ENCODE assay signal across 36 cellular contexts in genomic region chr2:1403565-1403964, GRCh38. TPM values are rescaled to one million over a fixed set of nuclear protein-coding genes. Genes with fewer than 3 reads are reported as not detected.
"Had no signal": no experiment of that assay in that cellular context is flagged by ENCODE, and none has a peak within 500 bp of the region (broad histone marks: within the 10 kb centered on the region; RNA-seq: fewer than 3 reads in every experiment).

No MANE protein-coding gene starts in this region.

- H3K27me3 Mint-ChIP-seq: activated CD4-positive, alpha-beta memory T cell treated with anti-CD3 and anti-CD28 coated beads, Interleukin-2, amount 10 ng/mL, durations not matched to agents 7 days and 5 days; activated CD4-positive, alpha-beta T cell treated with anti-CD3 and anti-CD28 coated beads for 36 hours; activated CD4-positive, alpha-beta T cell treated with anti-CD3 and anti-CD28 coated beads, Interleukin-2, amount 10 ng/mL, durations not matched to agents 7 days and 5 days; activated CD8-positive, alpha-beta memory T cell treated with anti-CD3 and anti-CD28 coated beads, Interleukin-2, amount 10 ng/mL, durations not matched to agents 7 days and 5 days; activated naive CD8-positive, alpha-beta T cell treated with anti-CD3 and anti-CD28 coated beads for 36 hours; activated T-cell treated with anti-CD3 and anti-CD28 coated beads, Interleukin-2, amount 50 U/mL, for 24 hours had no signal

- H3K4me1 ChIP-seq: adrenal gland, body of pancreas, breast epithelium had no signal

- H3K27ac ChIP-seq: adrenal gland, body of pancreas, brain microvascular endothelial cell, breast epithelium, VCaP had no signal

- H3K36me3 Mint-ChIP-seq: activated CD8-positive, alpha-beta memory T cell treated with anti-CD3 and anti-CD28 coated beads, Interleukin-2, amount 10 ng/mL, durations not matched to agents 7 days and 5 days; activated naive CD8-positive, alpha-beta T cell treated with anti-CD3 and anti-CD28 coated beads for 36 hours; WTC11 had no signal

- H3K36me3 ChIP-seq: adrenal gland, brain microvascular endothelial cell, breast epithelium had no signal

- H3K9me3 ChIP-seq: adrenal gland, body of pancreas, breast epithelium had no signal

- H3K9me3 Mint-ChIP-seq: activated naive CD8-positive, alpha-beta T cell treated with anti-CD3 and anti-CD28 coated beads for 36 hours; activated T-cell treated with anti-CD3 and anti-CD28 coated beads, Interleukin-2, amount 50 U/mL, for 24 hours; T-helper 2 cell treated with Interferon-gamma antibody and Interleukin-4, amounts not matched to agents 5 μg/mL and 100 μg/mL, for 36 hours had no signal

- ATAC-seq: activated CD4-positive, alpha-beta T cell treated with anti-CD3 and anti-CD28 coated beads for 36 hours; activated CD4-positive, CD25-positive, alpha-beta regulatory T cell treated with anti-CD3 and anti-CD28 coated beads, Interleukin-2, amount 50 U/mL, for 24 hours; activated CD8-positive, alpha-beta memory T cell treated with anti-CD3 and anti-CD28 coated beads, Interleukin-2, amount 10 ng/mL, durations not matched to agents 7 days and 5 days; activated CD8-positive, alpha-beta T cell treated with anti-CD3 and anti-CD28 coated beads, Interleukin-2, amount 10 ng/mL, durations not matched to agents 7 days and 5 days; activated naive CD4-positive, alpha-beta T cell treated with anti-CD3 and anti-CD28 coated beads, Interleukin-2, amount 50 U/mL, for 72 hours; body of pancreas; WTC11 had no signal

- H3K27me3 ChIP-seq: adrenal gland, body of pancreas, brain microvascular endothelial cell, breast epithelium had no signal

- H3K4me1 Mint-ChIP-seq: activated CD4-positive, alpha-beta memory T cell treated with anti-CD3 and anti-CD28 coated beads, Interleukin-2, amount 10 ng/mL, durations not matched to agents 7 days and 5 days had no signal

- H3K27ac Mint-ChIP-seq: activated CD4-positive, alpha-beta memory T cell treated with anti-CD3 and anti-CD28 coated beads, Interleukin-2, amount 10 ng/mL, durations not matched to agents 7 days and 5 days; activated CD4-positive, alpha-beta T cell treated with anti-CD3 and anti-CD28 coated beads for 36 hours; activated CD4-positive, alpha-beta T cell treated with anti-CD3 and anti-CD28 coated beads, Interleukin-2, amount 10 ng/mL, durations not matched to agents 7 days and 5 days; activated CD8-positive, alpha-beta memory T cell treated with anti-CD3 and anti-CD28 coated beads, Interleukin-2, amount 10 ng/mL, durations not matched to agents 7 days and 5 days; activated CD8-positive, alpha-beta T cell treated with anti-CD3 and anti-CD28 coated beads, Interleukin-2, amount 10 ng/mL, durations not matched to agents 7 days and 5 days; activated naive CD4-positive, alpha-beta T cell treated with anti-CD3 and anti-CD28 coated beads, Interleukin-2, amount 50 U/mL, for 72 hours; activated naive CD8-positive, alpha-beta T cell treated with anti-CD3 and anti-CD28 coated beads for 36 hours; activated T-cell treated with anti-CD3 and anti-CD28 coated beads, Interleukin-2, amount 50 U/mL, for 24 hours; activated T-helper 2 cell treated with anti-CD3 and anti-CD28 coated beads, Interferon-gamma antibody, Interleukin-2, Interleukin-4, amounts not matched to agents 10 μg/mL and 5 μg/mL and 100 μg/mL, durations not matched to agents 14 hours and 24 hours and 36 hours; T-helper 1 cell treated with Interleukin-12 subunit alpha and Interleukin-12 subunit beta and Interleukin-4 antibody, amounts not matched to agents 30 μg/mL and 1 μg/mL, for 36 hours; T-helper 2 cell treated with Interferon-gamma antibody and Interleukin-4, amounts not matched to agents 5 μg/mL and 100 μg/mL, for 36 hours; WTC11 had no signal

- DNase-seq: activated CD4-positive, alpha-beta memory T cell treated with anti-CD3 and anti-CD28 coated beads, Interleukin-2, amount 10 ng/mL, durations not matched to agents 7 days and 5 days; activated CD4-positive, alpha-beta T cell treated with anti-CD3 and anti-CD28 coated beads for 1 hour; activated CD4-positive, alpha-beta T cell treated with anti-CD3 and anti-CD28 coated beads for 36 hours; activated CD4-positive, alpha-beta T cell treated with anti-CD3 and anti-CD28 coated beads for 48 hours; activated CD4-positive, alpha-beta T cell treated with anti-CD3 and anti-CD28 coated beads, Interleukin-2, amount 10 ng/mL, durations not matched to agents 7 days and 5 days; activated CD4-positive, alpha-beta T cell treated with anti-CD3 and anti-CD28 coated beads, Interleukin-2, amount 50 U/mL, for 48 hours; activated CD4-positive, CD25-positive, alpha-beta regulatory T cell; activated CD8-positive, alpha-beta memory T cell treated with anti-CD3 and anti-CD28 coated beads for 24 hours; activated CD8-positive, alpha-beta memory T cell treated with anti-CD3 and anti-CD28 coated beads, Interleukin-2, amount 10 ng/mL, durations not matched to agents 7 days and 5 days; activated CD8-positive, alpha-beta memory T cell treated with anti-CD3 and anti-CD28 coated beads, Interleukin-2, amount 50 U/mL, for 48 hours; activated CD8-positive, alpha-beta T cell treated with anti-CD3 and anti-CD28 coated beads, Interleukin-2, amount 10 ng/mL, durations not matched to agents 7 days and 5 days; activated effector memory CD4-positive, alpha-beta T cell treated with Interleukin-2 at 50 U/mL for 16 hours; activated gamma-delta T cell; activated naive CD4-positive, alpha-beta T cell treated with anti-CD3 and anti-CD28 coated beads, Interleukin-2, amount 50 U/mL, for 16 hours; activated naive CD4-positive, alpha-beta T cell treated with Interleukin-2 at 50 U/mL for 16 hours; activated naive CD8-positive, alpha-beta T cell treated with anti-CD3 and anti-CD28 coated beads for 36 hours; activated T-cell treated with anti-CD3 and anti-CD28 coated beads, Interleukin-2, amount 50 U/mL, for 24 hours; activated T-cell treated with anti-CD3 and anti-CD28 coated beads, Interleukin-2, amount 50 U/mL, for 48 hours; adrenal gland; amniotic stem cell; aorta; body of pancreas; brain microvascular endothelial cell; central memory CD4-positive, alpha-beta T cell; T-helper 1 cell; T-helper 2 cell; T-helper 9 cell had no signal

- H3K4me3 ChIP-seq: adrenal gland, body of pancreas, breast epithelium had no signal

- H3K4me3 Mint-ChIP-seq: activated CD4-positive, alpha-beta memory T cell treated with anti-CD3 and anti-CD28 coated beads, Interleukin-2, amount 10 ng/mL, durations not matched to agents 7 days and 5 days; activated CD4-positive, alpha-beta T cell treated with anti-CD3 and anti-CD28 coated beads for 36 hours; activated CD4-positive, alpha-beta T cell treated with anti-CD3 and anti-CD28 coated beads, Interleukin-2, amount 10 ng/mL, durations not matched to agents 7 days and 5 days; activated CD8-positive, alpha-beta memory T cell treated with anti-CD3 and anti-CD28 coated beads, Interleukin-2, amount 10 ng/mL, durations not matched to agents 7 days and 5 days; activated CD8-positive, alpha-beta T cell treated with anti-CD3 and anti-CD28 coated beads, Interleukin-2, amount 10 ng/mL, durations not matched to agents 7 days and 5 days; activated naive CD8-positive, alpha-beta T cell treated with anti-CD3 and anti-CD28 coated beads for 36 hours; activated T-cell treated with anti-CD3 and anti-CD28 coated beads, Interleukin-2, amount 50 U/mL, for 24 hours; T-helper 1 cell treated with Interleukin-12 subunit alpha and Interleukin-12 subunit beta and Interleukin-4 antibody, amounts not matched to agents 30 μg/mL and 1 μg/mL, for 36 hours; T-helper 2 cell treated with Interferon-gamma antibody and Interleukin-4, amounts not matched to agents 5 μg/mL and 100 μg/mL, for 36 hours; WTC11 had no signal

RNA-seq across cellular contexts. Expression of gene TPO, which starts 9.7 kb away (rescaled TPM):
- total RNA-seq: activated CD4-positive, alpha-beta T cell treated with anti-CD3 and anti-CD28 coated beads for 36 hours; activated CD8-positive, alpha-beta T cell treated with anti-CD3 and anti-CD28 coated beads, Interleukin-2, amount 10 ng/mL, durations not matched to agents 7 days and 5 days; activated naive CD4-positive, alpha-beta T cell treated with anti-CD3 and anti-CD28 coated beads, Interleukin-2, amount 50 U/mL, for 72 hours; activated naive CD8-positive, alpha-beta T cell treated with anti-CD3 and anti-CD28 coated beads for 36 hours; activated T-helper 2 cell treated with anti-CD3 and anti-CD28 coated beads, Interferon-gamma antibody, Interleukin-2, Interleukin-4, amounts not matched to agents 10 μg/mL and 5 μg/mL and 100 μg/mL, durations not matched to agents 14 hours and 24 hours and 36 hours; astrocyte; WTC11 had no signal
